In the genomic region with DNA sequence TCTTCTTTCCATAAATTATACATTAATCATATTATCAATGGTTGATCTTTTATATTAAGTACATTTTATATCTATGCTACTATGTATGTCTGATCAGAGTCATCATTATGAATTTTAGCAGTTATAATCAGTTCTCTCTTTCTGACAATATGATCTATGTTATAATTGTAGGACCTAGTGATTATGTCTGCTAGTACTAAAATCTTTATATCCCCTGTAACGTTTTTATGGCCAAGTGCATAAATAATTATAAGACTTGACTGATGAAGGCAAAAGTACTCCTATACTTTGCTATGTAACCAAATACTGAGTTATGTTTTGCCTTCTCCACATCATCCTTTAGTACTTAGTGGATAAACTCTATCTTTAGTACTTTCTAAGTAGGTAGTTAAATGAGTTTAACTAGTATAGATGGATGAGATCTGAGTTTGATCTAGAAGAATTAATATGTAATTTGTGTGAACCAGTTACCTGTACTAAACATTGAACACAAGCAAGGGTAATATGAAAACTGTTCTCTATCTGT, we compare ENCODE assay signal across 23 cellular contexts.
"Had no signal": no experiment of that assay in that cellular context is flagged by ENCODE, and none has a peak within 500 bp of the region (broad histone marks: within the 10 kb centered on the region; RNA-seq: fewer than 3 reads in every experiment).

No MANE protein-coding gene starts in this region.

- H3K27me3 Mint-ChIP-seq: activated CD4-positive, alpha-beta T cell treated with anti-CD3 and anti-CD28 coated beads, Interleukin-2, amount 10 ng/mL, durations not matched to agents 24 days and 14 days; activated CD8-positive, alpha-beta memory T cell treated with anti-CD3 and anti-CD28 coated beads, Interleukin-2, amount 10 ng/mL, durations not matched to agents 7 days and 5 days; activated CD8-positive, alpha-beta T cell treated with anti-CD3 and anti-CD28 coated beads for 36 hours; naive thymus-derived CD4-positive, alpha-beta T cell; progenitor cell of endocrine pancreas had no signal

- H3K9me3 Mint-ChIP-seq: activated CD4-positive, alpha-beta T cell treated with anti-CD3 and anti-CD28 coated beads, Interleukin-2, amount 10 ng/mL, durations not matched to agents 24 days and 14 days; activated CD8-positive, alpha-beta T cell treated with anti-CD3 and anti-CD28 coated beads for 36 hours; naive thymus-derived CD4-positive, alpha-beta T cell had no signal

- H3K4me2 ChIP-seq: hepatocyte had no signal

- H3K27ac ChIP-seq: esophagus muscularis mucosa, hepatocyte, left lung, sigmoid colon, spleen, upper lobe of right lung, VCaP had no signal

- H3K9me3 ChIP-seq: esophagus muscularis mucosa, left lung, sigmoid colon, spleen, upper lobe of right lung had no signal

- H3K4me1 ChIP-seq: left lung, sigmoid colon had no signal

- H3K4me3 ChIP-seq: esophagus muscularis mucosa, hepatocyte, left lung, sigmoid colon, spleen, upper lobe of right lung had no signal

- H2AFZ ChIP-seq: hepatocyte had no signal

- ATAC-seq: activated CD8-positive, alpha-beta T cell treated with anti-CD3 and anti-CD28 coated beads for 36 hours; upper lobe of right lung had no signal

- H3K4me3 Mint-ChIP-seq: activated CD4-positive, alpha-beta T cell treated with anti-CD3 and anti-CD28 coated beads, Interleukin-2, amount 10 ng/mL, durations not matched to agents 24 days and 14 days; activated CD8-positive, alpha-beta memory T cell treated with anti-CD3 and anti-CD28 coated beads, Interleukin-2, amount 10 ng/mL, durations not matched to agents 7 days and 5 days; activated CD8-positive, alpha-beta T cell treated with anti-CD3 and anti-CD28 coated beads for 36 hours; naive thymus-derived CD4-positive, alpha-beta T cell had no signal

- H3K36me3 ChIP-seq: brain microvascular endothelial cell, sigmoid colon had no signal

- H3K79me2 ChIP-seq: hepatocyte had no signal

- H3K27ac Mint-ChIP-seq: activated CD4-positive, alpha-beta T cell treated with anti-CD3 and anti-CD28 coated beads, Interleukin-2, amount 10 ng/mL, durations not matched to agents 24 days and 14 days; activated CD8-positive, alpha-beta T cell treated with anti-CD3 and anti-CD28 coated beads for 36 hours; naive thymus-derived CD4-positive, alpha-beta T cell; progenitor cell of endocrine pancreas had no signal

- H3K27me3 ChIP-seq: brain microvascular endothelial cell, esophagus muscularis mucosa, hepatocyte, left lung, sigmoid colon, spleen, upper lobe of right lung had no signal

- DNase-seq: activated CD4-positive, alpha-beta T cell treated with anti-CD3 and anti-CD28 coated beads, Interleukin-2, amount 10 ng/mL, durations not matched to agents 24 days and 14 days; activated CD8-positive, alpha-beta memory T cell treated with anti-CD3 and anti-CD28 coated beads, Interleukin-2, amount 10 ng/mL, durations not matched to agents 7 days and 5 days; activated CD8-positive, alpha-beta T cell treated with anti-CD3 and anti-CD28 coated beads for 36 hours; activated gamma-delta T cell; activated naive CD4-positive, alpha-beta T cell treated with anti-CD3 and anti-CD28 coated beads, Interleukin-2, amount 50 U/mL, for 16 hours; activated T-cell treated with anti-CD3 and anti-CD28 coated beads for 4 hours; aorta; central memory CD4-positive, alpha-beta T cell; effector memory CD4-positive, alpha-beta T cell; glutamatergic neuron; left lung; naive thymus-derived CD4-positive, alpha-beta T cell; sigmoid colon; spleen; stimulated activated CD4-positive, alpha-beta T cell treated with anti-CD3 and anti-CD28 coated beads, Interleukin-4, amount 100 ng/mL, for 1 hour; stimulated activated naive CD4-positive, alpha-beta T cell treated with Interleukin-2 at 50 U/mL for 16 hours; T-helper 2 cell; upper lobe of right lung had no signal
